In genomic region chr15:40795019-40795418, GRCh38 we compare ENCODE assay signal across 20 cellular contexts. TPM values are rescaled to one million over a fixed set of nuclear protein-coding genes. Genes with fewer than 3 reads are reported as not detected.
DNase-seq lines count a peak whose midpoint lies in the region; ATAC-seq, FAIRE-seq and TF ChIP-seq lines count a peak whose summit lies in the region.
"Had no signal": no experiment of that assay in that cellular context is flagged by ENCODE, and none has a peak within 500 bp of the region (broad histone marks: within the 10 kb centered on the region; RNA-seq: fewer than 3 reads in every experiment).

No MANE protein-coding gene starts in this region.

- no peak overlapping the region for H3K9ac ChIP-seq in endothelial cell of umbilical vein (replicated peaks; ENCODE audit: extremely low read depth, insufficient read depth, low read length)
- H3K9ac ChIP-seq: BLaER1, KMS-11 had no signal

- no peak overlapping the region for H3K4me3 Mint-ChIP-seq in GM23338
- no peak overlapping the region for H3K4me3 Mint-ChIP-seq in immature natural killer cell

- no peak overlapping the region for H3K27ac ChIP-seq in GM23338 (ENCODE audit: low read depth)
- H3K27ac ChIP-seq in endothelial cell of umbilical vein (ENCODE audit: insufficient read depth, low read depth, low read length), result peak overlapping the region; percentile 78
- H3K27ac ChIP-seq: BLaER1, KMS-11 had no signal

- H3K36me3 Mint-ChIP-seq in GM23338 (ENCODE audit: low read depth) (peaks cover 12% of the 10 kb centered on the region; the same call in 2 of the 3 replicates), immature natural killer cell (peaks cover 5 to 19% (median 9%) of the 10 kb centered on the region in 3 donors)

- no peak overlapping the region for H3K4me2 ChIP-seq in GM23338
- peak overlapping the region; percentile 28 for H3K4me2 ChIP-seq in endothelial cell of umbilical vein (ENCODE audit: insufficient read depth, low read length)
- H3K4me2 ChIP-seq: BLaER1, KMS-11 had no signal

- H3K9me2 ChIP-seq in GM23338 (ENCODE audit: insufficient read depth), result no peaks in the 10 kb centered on the region

- H2AFZ ChIP-seq in GM23338 (no peak overlapping the region), endothelial cell of umbilical vein (ENCODE audit: low read depth, low read length) (peak overlapping the region; percentile 37)

- H3K36me3 ChIP-seq in GM23338 (ENCODE audit: insufficient read depth), result no peaks in the 10 kb centered on the region
- no peaks in the 10 kb centered on the region for H3K36me3 ChIP-seq in endothelial cell of umbilical vein (ENCODE audit: control insufficient read depth in 2 of 2, extremely low read depth in 1 of 2, insufficient read depth in 2 of 2, low read length in 2 of 2)

- H4K20me1 ChIP-seq in GM23338 (replicated peaks; ENCODE audit: insufficient read depth) (0 out of 2 replicates have a peak, but pooled peaks cover 3% of the 10 kb centered on the region), endothelial cell of umbilical vein (replicated peaks; ENCODE audit: control insufficient read depth, extremely low read depth, insufficient read depth, low read length) (no peaks in the 10 kb centered on the region)
- H4K20me1 ChIP-seq: BLaER1 had no signal

- H3K4me1 Mint-ChIP-seq in GM23338 (peaks cover 46% of the 10 kb centered on the region), immature natural killer cell (peaks cover 11 to 33% of the 10 kb centered on the region in 2 donors)

- H3K4me1 ChIP-seq in GM23338 (ENCODE audit: insufficient read depth), result peaks cover 47% of the 10 kb centered on the region
- H3K4me1 ChIP-seq in endothelial cell of umbilical vein (ENCODE audit: control insufficient read depth, extremely low read depth, insufficient read depth, low read length), result peaks cover 48% of the 10 kb centered on the region

- FAIRE-seq in endothelial cell of umbilical vein (lab: Jason Lieb, UNC), result peak; percentile 55
- FAIRE-seq: H54 had no signal

- no peaks in the 10 kb centered on the region for H3F3A ChIP-seq in GM23338 (replicated peaks; ENCODE audit: low read depth)

- TF ChIP-seq CTCF in GM23338 (conservative IDR thresholded peaks at IDR 0.05; ENCODE audit: low read depth in 2 of 2) (no peak), endothelial cell of umbilical vein (IDR thresholded peaks at IDR 0.05; ENCODE audit: extremely low read depth in 1 of 2, insufficient read depth in 1 of 2, low read depth in 1 of 2, low read length in 2 of 2) (no peak)

- dilution Hi-C loops in endothelial cell of umbilical vein (cut with MboI; ENCODE audit: extremely low pct_ligation_motif_present, low sequenced_read_pairs), result no loop called here

- DNase-seq in GM23338 (ENCODE audit: low spot score) (no peak), UCSD-AML1 (lab: John Stamatoyannopoulos, UW; ENCODE audit: unreplicated experiment) (peak; percentile 34), endothelial cell of umbilical vein (ENCODE audit: low read depth, low spot score) (peak; percentile 38), GM19240 (ENCODE audit: insufficient read length, low spot score) (no peak), immature natural killer cell (no peak)
- DNase-seq: 8988T; MG63; NCI-H1092 treated with DMSO at 0.1 percent for 48 hours; NCI-H1694; NCI-H2107; NCI-H226; NCI-H526; NK-92 treated with Interleukin-12 subunit alpha and Interleukin-12 subunit beta, amount 100 ng/mL, for 24 hours; OCI-M1; RPMI8226 had no signal

- H3K4me3 ChIP-seq in GM23338 (no peak overlapping the region), endothelial cell of umbilical vein (replicated peaks in 1 of 3; ENCODE audit: insufficient read depth in 1 of 3, low read depth in 1 of 3, low read length in 3 of 3) (no peak overlapping the region)
- H3K4me3 ChIP-seq: BLaER1, MG63 had no signal

- CTCF ChIA-PET in endothelial cell of umbilical vein (lab: Charles Lee), result interaction anchor here (2.4 to 2.8 kb wide), 2 partner anchors 12 to 64 kb away, joined by 5 to 9 read pairs; partner anchors contain the start of genes DNAJC17 and ZFYVE19

- H3K27ac Mint-ChIP-seq in GM23338 (peak overlapping the region; percentile 47; the same call in 1 of the 2 replicates), immature natural killer cell (peak overlapping the region in 2 of 6 donors; percentile 17 to 30)

- H3K9me3 ChIP-seq in endothelial cell of umbilical vein (replicated peaks; ENCODE audit: control insufficient read depth, insufficient read depth, low read length), result no peaks in the 10 kb centered on the region
- H3K9me3 ChIP-seq: BLaER1, MG63 had no signal

- peaks cover 38% of the 10 kb centered on the region for H3K79me2 ChIP-seq in GM23338 (replicated peaks; ENCODE audit: insufficient read depth)
- peaks cover 26% of the 10 kb centered on the region for H3K79me2 ChIP-seq in endothelial cell of umbilical vein (ENCODE audit: control insufficient read depth, insufficient read depth, low read length)

- H3K9me3 Mint-ChIP-seq in GM23338 (no peaks in the 10 kb centered on the region), immature natural killer cell (no peaks in the 10 kb centered on the region)

- no peaks in the 10 kb centered on the region for H3K27me3 ChIP-seq in GM23338 (ENCODE audit: insufficient read depth)
- no peaks in the 10 kb centered on the region for H3K27me3 ChIP-seq in endothelial cell of umbilical vein (ENCODE audit: control insufficient read depth in 2 of 2, insufficient read depth in 2 of 2, low read length in 2 of 2)
- H3K27me3 ChIP-seq: BLaER1, MG63 had no signal

- no TSS peak for BruUV-seq in endothelial cell of umbilical vein (replicated peaks; lab: Mats Ljungman, UMichigan)

- no peak for TF ChIP-seq POLR2A in endothelial cell of umbilical vein (IDR thresholded peaks at IDR 0.05; ENCODE audit: low read depth, low read length)

- POLR2A ChIA-PET in endothelial cell of umbilical vein (lab: Charles Lee), result no interaction called here

- H3K9me1 ChIP-seq in endothelial cell of umbilical vein (replicated peaks; ENCODE audit: control insufficient read depth, extremely low read depth, insufficient read depth, low read length), result no peaks in the 10 kb centered on the region

- ATAC-seq in GM23338 (no peak), HG03565 (IDR thresholded peaks at IDR 0.05; ENCODE audit: unreplicated experiment) (no peak)

- intact Hi-C loops in endothelial cell of umbilical vein (cut with micrococcal nuclease), result no loop called here

- peaks cover 6% of the 10 kb centered on the region for H3K27me3 Mint-ChIP-seq in GM23338 (ENCODE audit: insufficient read depth, low read depth, poor library complexity)
- peaks cover 0 to 2% (median 2%) of the 10 kb centered on the region in 3 donors for H3K27me3 Mint-ChIP-seq in immature natural killer cell (ENCODE audit: low read depth in 3 of 3)

RNA-seq across cellular contexts. Expression of gene ZFYVE19, which starts 11.9 kb away (rescaled TPM):
- 22.7 and 23.5 TPM in 2 replicates for total RNA-seq in GM23338 (2014; rRNA removed; shearing (Covaris generic))
- polyA plus RNA-seq in GM23338 (2016; fragmentation: Nextera tagmentation; extraction: Ambion mirVana), result 8.5 and 9.8 TPM in 2 replicates
- total RNA-seq in endothelial cell of umbilical vein, result 24.8 and 29.7 TPM in 2 replicates
- polyA plus RNA-seq in endothelial cell of umbilical vein, result 47.2 and 55.4 TPM in 2 replicates
- 52.3 and 52.6 TPM in 2 replicates for polyA plus RNA-seq in endothelial cell of umbilical vein (2011; cell fraction: cytosol; rRNA removed)
- polyA plus RNA-seq in endothelial cell of umbilical vein (2011; cell fraction: nucleus; rRNA removed), result 190 and 203 TPM in 2 replicates
- 19.3 and 24.1 TPM in 2 replicates for polyA plus RNA-seq in endothelial cell of umbilical vein (2012)
- polyA minus RNA-seq in endothelial cell of umbilical vein, result 27.3 and 33.5 TPM in 2 replicates
- 18.5 TPM for polyA minus RNA-seq in endothelial cell of umbilical vein (2011; cell fraction: cytosol; rRNA and poly(A)+ RNA removed)
- 17.6 and 25.4 TPM in 2 replicates for polyA minus RNA-seq in endothelial cell of umbilical vein (2011; cell fraction: nucleus; rRNA and poly(A)+ RNA removed)
- polyA plus RNA-seq in immature natural killer cell, result 10 to 100 TPM; 12.8 to 22.0 (median 20.9) TPM

RNA-seq across cellular contexts. Expression of gene DNAJC17, which starts 12.3 kb away (rescaled TPM):
- total RNA-seq in GM23338 (2014; rRNA removed; shearing (Covaris generic)), result 23.0 and 35.0 TPM in 2 replicates
- 77.6 and 81.6 TPM in 2 replicates for polyA plus RNA-seq in GM23338 (2016; fragmentation: Nextera tagmentation; extraction: Ambion mirVana)
- 42.6 and 46.4 TPM in 2 replicates for total RNA-seq in endothelial cell of umbilical vein
- 30.7 and 43.2 TPM in 2 replicates for polyA plus RNA-seq in endothelial cell of umbilical vein
- polyA plus RNA-seq in endothelial cell of umbilical vein (2011; cell fraction: cytosol; rRNA removed), result 60.5 and 64.7 TPM in 2 replicates
- polyA plus RNA-seq in endothelial cell of umbilical vein (2011; cell fraction: nucleus; rRNA removed), result 98.3 and 125 TPM in 2 replicates
- polyA plus RNA-seq in endothelial cell of umbilical vein (2012), result 24.9 and 29.7 TPM in 2 replicates
- 21.5 and 25.7 TPM in 2 replicates for polyA minus RNA-seq in endothelial cell of umbilical vein
- polyA minus RNA-seq in endothelial cell of umbilical vein (2011; cell fraction: cytosol; rRNA and poly(A)+ RNA removed), result 18.1 TPM
- polyA minus RNA-seq in endothelial cell of umbilical vein (2011; cell fraction: nucleus; rRNA and poly(A)+ RNA removed), result 13.8 and 19.4 TPM in 2 replicates
- polyA plus RNA-seq in immature natural killer cell, result 10 to 100 TPM; 25.6 to 62.8 (median 34.7) TPM

RNA-seq across cellular contexts. Expression of gene C15orf62, which starts 25.2 kb away (rescaled TPM):
- total RNA-seq in GM23338 (2014; rRNA removed; shearing (Covaris generic)), result 0.08 and 0.80 TPM in 2 replicates
- polyA plus RNA-seq in GM23338 (2016; fragmentation: Nextera tagmentation; extraction: Ambion mirVana) (0.16 and 0.68 TPM in 2 replicates), endothelial cell of umbilical vein (0.12 and 0.16 TPM in 2 replicates), immature natural killer cell (under 1 TPM in 2 of 3 donors, not detected in 1; 0.08 to 0.12 TPM)
- 0.38 and 0.44 TPM in 2 replicates for total RNA-seq in endothelial cell of umbilical vein
- polyA plus RNA-seq in endothelial cell of umbilical vein (2011; cell fraction: cytosol; rRNA removed), result 0.08 and 0.11 TPM in 2 replicates
- polyA plus RNA-seq in endothelial cell of umbilical vein (2011; cell fraction: nucleus; rRNA removed), result 0.12 and 0.15 TPM in 2 replicates
- polyA plus RNA-seq in endothelial cell of umbilical vein (2012), result 0.55 and 0.58 TPM in 2 replicates
- 0.19 TPM in 1 of 2 replicates, not detected in the other for polyA minus RNA-seq in endothelial cell of umbilical vein
- polyA minus RNA-seq in endothelial cell of umbilical vein (2011; cell fraction: cytosol; rRNA and poly(A)+ RNA removed), result 1.2 TPM
- not detected in 2 replicates for polyA minus RNA-seq in endothelial cell of umbilical vein (2011; cell fraction: nucleus; rRNA and poly(A)+ RNA removed)
- total RNA-seq: SK-MEL-5 had no signal

RNA-seq across cellular contexts. Expression of gene GCHFR, which starts 31.2 kb away (rescaled TPM):
- 44.2 and 45.4 TPM in 2 replicates for total RNA-seq in GM23338 (2014; rRNA removed; shearing (Covaris generic))
- polyA plus RNA-seq in GM23338 (2016; fragmentation: Nextera tagmentation; extraction: Ambion mirVana) (38.9 and 40.2 TPM in 2 replicates), endothelial cell of umbilical vein (14.2 and 17.0 TPM in 2 replicates), immature natural killer cell (100 to 1,000 TPM; 183 to 303 (median 230) TPM)
- total RNA-seq in endothelial cell of umbilical vein, result 5.5 and 6.3 TPM in 2 replicates
- 5.8 and 7.0 TPM in 2 replicates for polyA plus RNA-seq in endothelial cell of umbilical vein (2011; cell fraction: cytosol; rRNA removed)
- polyA plus RNA-seq in endothelial cell of umbilical vein (2011; cell fraction: nucleus; rRNA removed), result 1.3 and 1.7 TPM in 2 replicates
- polyA plus RNA-seq in endothelial cell of umbilical vein (2012), result 3.1 and 3.4 TPM in 2 replicates
- 0.64 and 1.5 TPM in 2 replicates for polyA minus RNA-seq in endothelial cell of umbilical vein
- polyA minus RNA-seq in endothelial cell of umbilical vein (2011; cell fraction: cytosol; rRNA and poly(A)+ RNA removed), result 75.0 TPM
- 1.7 and 2.5 TPM in 2 replicates for polyA minus RNA-seq in endothelial cell of umbilical vein (2011; cell fraction: nucleus; rRNA and poly(A)+ RNA removed)

RNA-seq across cellular contexts. Expression of gene PPP1R14D, which starts 33.5 kb away (rescaled TPM):
- total RNA-seq in GM23338 (2014; rRNA removed; shearing (Covaris generic)), result not detected in 2 replicates
- polyA plus RNA-seq in GM23338 (2016; fragmentation: Nextera tagmentation; extraction: Ambion mirVana) (not detected in 2 replicates), endothelial cell of umbilical vein (not detected in 2 replicates), immature natural killer cell (not detected)
- not detected in 2 replicates for total RNA-seq in endothelial cell of umbilical vein
- polyA plus RNA-seq in endothelial cell of umbilical vein (2011; cell fraction: cytosol; rRNA removed), result not detected in 2 replicates
- not detected in 2 replicates for polyA plus RNA-seq in endothelial cell of umbilical vein (2011; cell fraction: nucleus; rRNA removed)
- not detected in 2 replicates for polyA plus RNA-seq in endothelial cell of umbilical vein (2012)
- polyA minus RNA-seq in endothelial cell of umbilical vein, result not detected in 2 replicates
- polyA minus RNA-seq in endothelial cell of umbilical vein (2011; cell fraction: cytosol; rRNA and poly(A)+ RNA removed), result not detected
- not detected in 2 replicates for polyA minus RNA-seq in endothelial cell of umbilical vein (2011; cell fraction: nucleus; rRNA and poly(A)+ RNA removed)
- total RNA-seq: SK-MEL-5 had no signal

Comparison
In these comparisons a context has a peak if more than half of its experiments do, and no peak if none do; other contexts are left out.
1. DNase-seq: peak in UCSD-AML1 (single experiment) and endothelial cell of umbilical vein (single experiment); none in GM23338 (single experiment), GM19240 (single experiment) and immature natural killer cell (0 of 3).